Comparison of ENCODE assay signal across 1 cellular context in the genomic region with DNA sequence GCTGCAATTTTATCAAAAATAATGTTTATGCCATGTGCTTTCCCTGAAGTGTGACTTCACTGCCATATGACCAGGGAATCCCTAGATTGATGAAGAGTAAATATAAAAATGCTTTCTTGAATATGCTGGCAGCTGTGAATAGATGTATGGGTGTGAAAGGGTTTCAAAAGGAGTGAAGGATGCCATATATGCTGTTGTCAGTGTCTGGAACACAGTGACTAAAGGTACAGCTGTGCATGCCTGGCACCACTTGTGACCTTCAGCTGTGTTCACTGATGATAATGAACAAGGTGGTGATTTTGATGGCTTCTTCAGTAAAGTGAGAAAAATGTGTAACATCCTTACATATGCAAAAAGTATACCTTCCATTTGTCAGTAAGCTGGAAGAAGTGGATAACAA.
TF ChIP-seq lines count a peak whose summit lies in the region.

No MANE protein-coding gene starts in this region.

TF ChIP-seq in neural cell, 6 proteins besides CTCF, POLR2A, EP300 and RAD21:
- TF ChIP-seq TAF1 (IDR thresholded peaks at IDR 0.05; ENCODE audit: low read depth) = no peak
- no peak for TF ChIP-seq MXI1 (conservative IDR thresholded peaks at IDR 0.05; ENCODE audit: poor library complexity, severe bottlenecking)
- TF ChIP-seq, protein P1, sequence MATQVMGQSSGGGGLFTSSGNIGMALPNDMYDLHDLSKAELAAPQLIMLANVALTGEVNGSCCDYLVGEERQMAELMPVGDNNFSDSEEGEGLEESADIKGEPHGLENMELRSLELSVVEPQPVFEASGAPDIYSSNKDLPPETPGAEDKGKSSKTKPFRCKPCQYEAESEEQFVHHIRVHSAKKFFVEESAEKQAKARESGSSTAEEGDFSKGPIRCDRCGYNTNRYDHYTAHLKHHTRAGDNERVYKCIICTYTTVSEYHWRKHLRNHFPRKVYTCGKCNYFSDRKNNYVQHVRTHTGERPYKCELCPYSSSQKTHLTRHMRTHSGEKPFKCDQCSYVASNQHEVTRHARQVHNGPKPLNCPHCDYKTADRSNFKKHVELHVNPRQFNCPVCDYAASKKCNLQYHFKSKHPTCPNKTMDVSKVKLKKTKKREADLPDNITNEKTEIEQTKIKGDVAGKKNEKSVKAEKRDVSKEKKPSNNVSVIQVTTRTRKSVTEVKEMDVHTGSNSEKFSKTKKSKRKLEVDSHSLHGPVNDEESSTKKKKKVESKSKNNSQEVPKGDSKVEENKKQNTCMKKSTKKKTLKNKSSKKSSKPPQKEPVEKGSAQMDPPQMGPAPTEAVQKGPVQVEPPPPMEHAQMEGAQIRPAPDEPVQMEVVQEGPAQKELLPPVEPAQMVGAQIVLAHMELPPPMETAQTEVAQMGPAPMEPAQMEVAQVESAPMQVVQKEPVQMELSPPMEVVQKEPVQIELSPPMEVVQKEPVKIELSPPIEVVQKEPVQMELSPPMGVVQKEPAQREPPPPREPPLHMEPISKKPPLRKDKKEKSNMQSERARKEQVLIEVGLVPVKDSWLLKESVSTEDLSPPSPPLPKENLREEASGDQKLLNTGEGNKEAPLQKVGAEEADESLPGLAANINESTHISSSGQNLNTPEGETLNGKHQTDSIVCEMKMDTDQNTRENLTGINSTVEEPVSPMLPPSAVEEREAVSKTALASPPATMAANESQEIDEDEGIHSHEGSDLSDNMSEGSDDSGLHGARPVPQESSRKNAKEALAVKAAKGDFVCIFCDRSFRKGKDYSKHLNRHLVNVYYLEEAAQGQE (IDR thresholded peaks at IDR 0.05; ENCODE audit: borderline replicate concordance) = no peak
- no peak for TF ChIP-seq SMC3 (conservative IDR thresholded peaks at IDR 0.05; ENCODE audit: poor library complexity)
TF ChIP-seq in neural cell: peak in this region for 0.
